In the genomic region with DNA sequence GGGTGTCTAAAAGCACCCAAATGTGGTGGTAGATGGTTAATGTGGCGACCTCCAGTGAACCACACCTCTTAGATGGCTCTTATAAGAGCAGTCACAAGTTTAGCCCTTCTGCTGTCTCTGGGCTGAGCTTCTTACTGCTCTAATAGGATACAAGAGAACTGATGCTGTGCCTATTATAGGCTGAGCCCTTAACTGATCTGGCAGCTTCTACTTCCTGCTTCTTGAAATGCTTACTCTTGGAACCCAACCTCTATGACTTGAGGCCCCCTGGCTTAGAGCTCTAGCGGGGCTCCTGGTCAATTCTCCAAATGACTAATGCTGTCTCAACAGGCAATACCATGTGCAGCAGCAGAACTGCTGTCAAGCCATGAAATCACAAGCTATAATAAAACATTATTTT, we compare ENCODE assay signal across 16 cellular contexts. TPM values are rescaled to one million over a fixed set of nuclear protein-coding genes. Genes with fewer than 3 reads are reported as not detected.
A peak's percentile ranks its signal among the peaks of the same experiment; 100 is the strongest.
DNase-seq lines count a peak whose midpoint lies in the region; ATAC-seq and TF ChIP-seq lines count a peak whose summit lies in the region.
"Had no signal": no experiment of that assay in that cellular context is flagged by ENCODE, and none has a peak within 500 bp of the region (broad histone marks: within the 10 kb centered on the region; RNA-seq: fewer than 3 reads in every experiment).

No MANE protein-coding gene starts in this region.

- H3K4me3 ChIP-seq in choroid plexus epithelial cell (ENCODE audit: low read depth, low read length): no peak overlapping the region
- H3K4me3 ChIP-seq: esophagus muscularis mucosa, mucosa of descending colon had no signal

- ATAC-seq in HG02588 (IDR thresholded peaks at IDR 0.05; ENCODE audit: unreplicated experiment) (peak; percentile 55), HG03460 (IDR thresholded peaks at IDR 0.05; ENCODE audit: unreplicated experiment) (no peak)
- ATAC-seq: mucosa of descending colon; SK-N-SH treated with all-trans-retinoic acid at 6 μM for 48 hours; stimulated activated effector memory CD8-positive, alpha-beta T cell treated with anti-CD3 and anti-CD28 coated beads, Interleukin-12 subunit alpha, Interleukin-12 subunit beta, amount 100 ng/mL, for 72 hours had no signal

- DNase-seq in Daoy (ENCODE audit: low read depth): peak; percentile 28
- peak; percentile 46 for DNase-seq in NCI-H226
- peak; percentile 34 for DNase-seq in choroid plexus epithelial cell (ENCODE audit: low read depth)
- no peak for DNase-seq in SK-N-DZ (ENCODE audit: low spot score)
- no peak for DNase-seq in HPDE6-E6E7 (ENCODE audit: extremely low spot score)
- no peak for DNase-seq in DMS79 (lab: John Stamatoyannopoulos, UW)
- DNase-seq: activated effector memory CD4-positive, alpha-beta T cell treated with Interleukin-2 at 50 U/mL for 16 hours; anterior cingulate cortex; mucosa of descending colon; NCI-H1417 treated with DMSO at 0.1 percent for 48 hours; trophoblast cell had no signal

- TF ChIP-seq CTCF in choroid plexus epithelial cell (conservative IDR thresholded peaks at IDR 0.05; ENCODE audit: low read depth, low read length): no peak

RNA-seq across cellular contexts. Expression of a gene that starts 35.0 kb away (rescaled TPM):
- total RNA-seq in Daoy (2014; rRNA removed; shearing (Covaris generic)): 128 and 249 TPM in 2 replicates
- 63.0 and 80.6 TPM in 2 replicates for polyA plus RNA-seq in SK-N-DZ (2014; cell fraction: cytosol; rRNA removed)
- 78.4 and 86.3 TPM in 2 replicates for polyA plus RNA-seq in SK-N-DZ (2014; cell fraction: nucleus; rRNA removed)

Comparison
In these comparisons a context has a peak if more than half of its experiments do, and no peak if none do; other contexts are left out.
1. DNase-seq: peak in Daoy (single experiment), NCI-H226 (single experiment) and choroid plexus epithelial cell (single experiment); none in SK-N-DZ (single experiment), HPDE6-E6E7 (single experiment) and DMS79 (single experiment).